In the genomic region with DNA sequence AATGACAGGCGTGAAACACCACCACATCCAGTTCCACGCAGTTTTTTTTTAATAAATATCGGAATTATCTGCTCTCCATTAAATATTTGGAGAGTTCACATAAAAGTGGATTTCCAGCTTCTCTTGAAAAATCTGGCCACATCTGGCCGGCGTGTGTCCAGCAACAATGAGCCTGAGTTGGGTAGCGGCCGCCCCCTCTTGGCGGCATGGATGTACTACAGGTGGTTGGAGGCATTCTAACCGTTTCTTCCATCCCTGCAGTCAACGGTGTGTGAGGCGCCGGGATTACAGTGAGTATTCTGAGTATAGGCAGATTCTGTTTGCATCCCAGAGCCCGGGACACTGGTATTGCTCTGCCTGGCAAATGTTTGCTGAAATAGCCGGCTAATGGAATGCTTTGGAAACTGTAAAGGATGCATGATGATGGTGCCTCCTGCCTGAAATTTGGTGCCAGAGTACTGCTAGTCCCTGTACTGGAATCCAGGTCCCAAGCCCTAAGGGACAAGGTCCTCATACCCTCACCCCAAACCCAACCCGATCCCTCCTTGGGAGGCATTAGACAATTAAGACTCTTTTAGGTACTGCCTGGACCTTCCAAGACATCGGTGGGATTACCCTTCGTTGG, we compare ENCODE assay signal across 8 cellular contexts. TPM values are rescaled to one million over a fixed set of nuclear protein-coding genes. Genes with fewer than 3 reads are reported as not detected.
A peak's percentile ranks its signal among the peaks of the same experiment; 100 is the strongest.
DNase-seq lines count a peak whose midpoint lies in the region; ATAC-seq and TF ChIP-seq lines count a peak whose summit lies in the region.

No MANE protein-coding gene starts in this region.

- H3K27me3 Mint-ChIP-seq in activated T-helper 2 cell treated with anti-CD3 and anti-CD28 coated beads, Interferon-gamma antibody, Interleukin-2, Interleukin-4, amounts not matched to agents 10 μg/mL and 5 μg/mL and 100 μg/mL, durations not matched to agents 14 hours and 24 hours and 36 hours (ENCODE audit: low read depth): no peaks in the 10 kb centered on the region
- no peaks in the 10 kb centered on the region for H3K27me3 Mint-ChIP-seq in glutamatergic neuron (ENCODE audit: unreplicated experiment)
- H3K27me3 Mint-ChIP-seq in progenitor cell of endocrine pancreas: no peaks in the 10 kb centered on the region

- no peak for ATAC-seq in HG03108 (IDR thresholded peaks at IDR 0.05; ENCODE audit: unreplicated experiment)

- H3K36me3 Mint-ChIP-seq in activated T-helper 2 cell treated with anti-CD3 and anti-CD28 coated beads, Interferon-gamma antibody, Interleukin-2, Interleukin-4, amounts not matched to agents 10 μg/mL and 5 μg/mL and 100 μg/mL, durations not matched to agents 14 hours and 24 hours and 36 hours (ENCODE audit: low read depth): no peaks in the 10 kb centered on the region
- H3K36me3 Mint-ChIP-seq in glutamatergic neuron (ENCODE audit: unreplicated experiment) (peaks cover 2% of the 10 kb centered on the region), progenitor cell of endocrine pancreas (ENCODE audit: insufficient read depth) (no peaks in the 10 kb centered on the region)

- DNase-seq in NCI-H524 (lab: John Stamatoyannopoulos, UW) (peak; percentile 30 to 36), NCI-H524 treated with DMSO at 0.1 percent for 48 hours (lab: John Stamatoyannopoulos, UW) (no peak), NCI-H69 (lab: John Stamatoyannopoulos, UW) (peak; percentile 44), glutamatergic neuron (peak; percentile 82), progenitor cell of endocrine pancreas (ENCODE audit: low spot score, unreplicated experiment) (peak; percentile 17)
- DNase-seq in activated T-helper 2 cell treated with anti-CD3 and anti-CD28 coated beads, Interferon-gamma antibody, Interleukin-2, Interleukin-4, amounts not matched to agents 10 μg/mL and 5 μg/mL and 100 μg/mL, durations not matched to agents 14 hours and 24 hours and 36 hours (ENCODE audit: low spot score): peak; percentile 28

- CTCF ChIA-PET in HEK293 (lab: Yijun Ruan, JAX): interaction anchor here (0.6 to 6.6 kb wide), 28 partner anchors 9 to 1067 kb away, joined by 3 to 54 read pairs (median 5); no protein-coding TSS in a partner anchor

- no peak overlapping the region for H3K4me3 Mint-ChIP-seq in activated T-helper 2 cell treated with anti-CD3 and anti-CD28 coated beads, Interferon-gamma antibody, Interleukin-2, Interleukin-4, amounts not matched to agents 10 μg/mL and 5 μg/mL and 100 μg/mL, durations not matched to agents 14 hours and 24 hours and 36 hours (ENCODE audit: low read depth)
- no peak overlapping the region for H3K4me3 Mint-ChIP-seq in glutamatergic neuron (ENCODE audit: unreplicated experiment)
- no peak overlapping the region for H3K4me3 Mint-ChIP-seq in progenitor cell of endocrine pancreas (ENCODE audit: low read depth)

- no peak overlapping the region for H3K4me3 ChIP-seq in HEK293 (ENCODE audit: low read depth, low read length)

- peaks cover 23% of the 10 kb centered on the region for H3K4me1 Mint-ChIP-seq in activated T-helper 2 cell treated with anti-CD3 and anti-CD28 coated beads, Interferon-gamma antibody, Interleukin-2, Interleukin-4, amounts not matched to agents 10 μg/mL and 5 μg/mL and 100 μg/mL, durations not matched to agents 14 hours and 24 hours and 36 hours (ENCODE audit: low read depth)
- peaks cover 6% of the 10 kb centered on the region for H3K4me1 Mint-ChIP-seq in glutamatergic neuron (ENCODE audit: low read depth, unreplicated experiment)
- H3K4me1 Mint-ChIP-seq in progenitor cell of endocrine pancreas (ENCODE audit: low read depth): peaks cover 4% of the 10 kb centered on the region

- H3K27ac Mint-ChIP-seq in activated T-helper 2 cell treated with anti-CD3 and anti-CD28 coated beads, Interferon-gamma antibody, Interleukin-2, Interleukin-4, amounts not matched to agents 10 μg/mL and 5 μg/mL and 100 μg/mL, durations not matched to agents 14 hours and 24 hours and 36 hours: no peak overlapping the region
- H3K27ac Mint-ChIP-seq in glutamatergic neuron (ENCODE audit: unreplicated experiment) (no peak overlapping the region), progenitor cell of endocrine pancreas (no peak overlapping the region)

- TF ChIP-seq CTCF in HEK293 (tag by site-specific recombination; IDR thresholded peaks at IDR 0.05): peak; percentile 61
- TF ChIP-seq CTCF in glutamatergic neuron (IDR thresholded peaks at IDR 0.05; ENCODE audit: partially characterized antibody, unreplicated experiment): peak; percentile 89
- peak; percentile 61 for TF ChIP-seq CTCF in progenitor cell of endocrine pancreas (IDR thresholded peaks at IDR 0.05; ENCODE audit: unreplicated experiment)

- no peaks in the 10 kb centered on the region for H3K9me3 Mint-ChIP-seq in activated T-helper 2 cell treated with anti-CD3 and anti-CD28 coated beads, Interferon-gamma antibody, Interleukin-2, Interleukin-4, amounts not matched to agents 10 μg/mL and 5 μg/mL and 100 μg/mL, durations not matched to agents 14 hours and 24 hours and 36 hours
- H3K9me3 Mint-ChIP-seq in glutamatergic neuron (ENCODE audit: unreplicated experiment) (no peaks in the 10 kb centered on the region), progenitor cell of endocrine pancreas (ENCODE audit: low read depth) (no peaks in the 10 kb centered on the region)

- no peak overlapping the region for H3K27ac ChIP-seq in HEK293 (ENCODE audit: extremely low read depth, low read depth, low read length)

- no peaks in the 10 kb centered on the region for H3K9me3 ChIP-seq in HEK293 (ENCODE audit: control insufficient read depth, insufficient read depth, low read depth, low read length)

- intact Hi-C loops in activated T-helper 2 cell treated with anti-CD3 and anti-CD28 coated beads, Interferon-gamma antibody, Interleukin-2, Interleukin-4, amounts not matched to agents 10 μg/mL and 5 μg/mL and 100 μg/mL, durations not matched to agents 14 hours and 24 hours and 36 hours (cut with micrococcal nuclease): no loop called here

- POLR2A ChIA-PET in HEK293 (lab: Yijun Ruan, JAX): interaction anchor here (1.7 kb wide), 1 partner anchor 13 kb away, joined by 4 read pairs; a partner anchor contains a TSS

- no peaks in the 10 kb centered on the region for H3K4me1 ChIP-seq in HEK293 (ENCODE audit: control insufficient read depth, insufficient read depth, low read length)

- no peaks in the 10 kb centered on the region for H3K36me3 ChIP-seq in HEK293 (ENCODE audit: control insufficient read depth in 2 of 2, insufficient read depth in 1 of 2, low read length in 2 of 2)

TF ChIP-seq in HEK293, 187 proteins besides CTCF, POLR2A, EP300 and RAD21:
- no peak for TF ChIP-seq RBAK (tag by site-specific recombination; IDR thresholded peaks at IDR 0.05)
- TF ChIP-seq ZBTB8A (tag by site-specific recombination; IDR thresholded peaks at IDR 0.05): no peak
- TF ChIP-seq SCRT1 (tag by site-specific recombination; IDR thresholded peaks at IDR 0.05; ENCODE audit: borderline replicate concordance): peak; percentile 38; the same call in 1 of the 2 replicates
- TF ChIP-seq EGR2 (tag by site-specific recombination; IDR thresholded peaks at IDR 0.05; ENCODE audit: low read depth): no peak
- 0 out of 2 replicates have a peak, but pooled peaks have one; percentile 23 for TF ChIP-seq ZNF335 (tag by site-specific recombination; conservative IDR thresholded peaks at IDR 0.05)
- no peak for TF ChIP-seq ZNF214 (tag by site-specific recombination; IDR thresholded peaks at IDR 0.05; ENCODE audit: borderline replicate concordance)
- no peak for TF ChIP-seq ZNF394 (tag by site-specific recombination; IDR thresholded peaks at IDR 0.05; ENCODE audit: borderline replicate concordance)
- 0 out of 2 replicates have a peak, but pooled peaks have one; percentile 27 for TF ChIP-seq SCRT2 (tag by site-specific recombination; IDR thresholded peaks at IDR 0.05)
- peak; percentile 72 for TF ChIP-seq ZNF654 (tag by site-specific recombination; IDR thresholded peaks at IDR 0.05; ENCODE audit: low read depth)

RNA-seq across cellular contexts. Expression of a gene that starts 13.6 kb away (rescaled TPM):
- total RNA-seq in activated T-helper 2 cell treated with anti-CD3 and anti-CD28 coated beads, Interferon-gamma antibody, Interleukin-2, Interleukin-4, amounts not matched to agents 10 μg/mL and 5 μg/mL and 100 μg/mL, durations not matched to agents 14 hours and 24 hours and 36 hours: 20.4 and 20.9 TPM in 2 replicates
- total RNA-seq in glutamatergic neuron (ENCODE audit: unreplicated experiment): 13.7 TPM
- total RNA-seq in progenitor cell of endocrine pancreas: 26.2 and 27.1 TPM in 2 replicates

RNA-seq across cellular contexts. Expression of a gene that starts 15.5 kb away (rescaled TPM):
- 29.8 and 31.4 TPM in 2 replicates for total RNA-seq in activated T-helper 2 cell treated with anti-CD3 and anti-CD28 coated beads, Interferon-gamma antibody, Interleukin-2, Interleukin-4, amounts not matched to agents 10 μg/mL and 5 μg/mL and 100 μg/mL, durations not matched to agents 14 hours and 24 hours and 36 hours
- total RNA-seq in glutamatergic neuron (ENCODE audit: unreplicated experiment) (2.0 TPM), progenitor cell of endocrine pancreas (3.6 and 4.6 TPM in 2 replicates)
